Comparison of ENCODE assay signal across 22 cellular contexts in the genomic region with DNA sequence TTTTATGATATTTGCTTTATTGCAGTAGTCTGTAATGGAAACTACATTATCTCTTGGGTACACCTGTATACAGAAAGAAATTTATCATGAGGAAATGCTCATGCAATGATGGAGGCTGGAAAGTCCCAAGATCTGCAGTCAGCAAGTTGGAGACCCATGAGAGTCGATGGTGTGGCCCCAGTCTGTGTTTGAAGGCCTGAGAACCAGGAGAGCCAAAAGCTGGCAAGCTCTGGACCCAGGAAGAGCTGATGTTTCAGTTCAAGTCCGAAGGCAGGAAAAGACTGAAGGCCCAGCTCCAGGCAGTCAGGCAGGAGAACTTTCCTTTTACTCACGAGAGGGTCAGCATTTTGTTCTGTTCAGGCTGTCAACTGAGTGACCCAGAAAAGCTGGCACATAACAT. TPM values are rescaled to one million over a fixed set of nuclear protein-coding genes. Genes with fewer than 3 reads are reported as not detected.
"Had no signal": no experiment of that assay in that cellular context is flagged by ENCODE, and none has a peak within 500 bp of the region (broad histone marks: within the 10 kb centered on the region; RNA-seq: fewer than 3 reads in every experiment).

No MANE protein-coding gene starts in this region.

- H3K4me1 Mint-ChIP-seq: memory B cell, neural progenitor cell had no signal

- H3K36me3 Mint-ChIP-seq: memory B cell; natural killer cell treated with Interleukin-12 subunit alpha and Interleukin-12 subunit beta and Interleukin-15 and Interleukin-18, amount 100 ng/mL, for 72 hours had no signal

- H3K27ac Mint-ChIP-seq: endodermal cell; memory B cell; natural killer cell treated with Interleukin-12 subunit alpha and Interleukin-12 subunit beta and Interleukin-15 and Interleukin-18, amount 100 ng/mL, for 72 hours; neural progenitor cell; progenitor cell of endocrine pancreas had no signal

- H3K27me3 ChIP-seq: cardiac muscle cell, neural progenitor cell, pancreas, right lobe of liver, upper lobe of left lung, uterus had no signal

- H3K27ac ChIP-seq: cardiac muscle cell, left ventricle myocardium inferior, lower lobe of right lung, neural progenitor cell, pancreas, right lobe of liver, skin epidermis, upper lobe of left lung, uterus had no signal

- H3K4me1 ChIP-seq: lower lobe of right lung, neural progenitor cell, right lobe of liver, uterus had no signal

- H3K9me3 ChIP-seq: lower lobe of right lung, pancreas had no signal

- H3K4me3 ChIP-seq: cardiac muscle cell, left ventricle myocardium inferior, lower lobe of right lung, neural progenitor cell, pancreas, right lobe of liver, skin epidermis, upper lobe of left lung, uterus had no signal

- ATAC-seq: lower lobe of right lung; natural killer cell treated with Interleukin-12 subunit alpha and Interleukin-12 subunit beta and Interleukin-15 and Interleukin-18, amount 100 ng/mL, for 72 hours; right lobe of liver had no signal

- H3K36me3 ChIP-seq: cardiac muscle cell, left ventricle myocardium inferior, lower lobe of right lung, neural progenitor cell, pancreas, right lobe of liver, upper lobe of left lung, uterus had no signal

- DNase-seq: cerebellar nuclear complex; dermis blood vessel endothelial cell; endodermal cell; erythroblast; foreskin melanocyte; hippocampal formation; left ventricle myocardium inferior; lower lobe of right lung; occipital lobe; pancreas; stimulated activated CD4-positive, alpha-beta T cell treated with anti-CD3 and anti-CD28 coated beads, Interleukin-12 subunit alpha, Interleukin-12 subunit beta, amount 100 ng/mL, for 4 hours; stimulated activated naive CD4-positive, alpha-beta T cell; upper lobe of left lung; uterus had no signal

- H3K4me3 Mint-ChIP-seq: endodermal cell; memory B cell; natural killer cell treated with Interleukin-12 subunit alpha and Interleukin-12 subunit beta and Interleukin-15 and Interleukin-18, amount 100 ng/mL, for 72 hours; neural progenitor cell had no signal

- H3K27me3 Mint-ChIP-seq: memory B cell had no signal

RNA-seq across cellular contexts. Expression of a gene that starts 42.2 kb away (rescaled TPM):
- total RNA-seq: endothelial cell of umbilical vein; natural killer cell treated with Interleukin-12 subunit alpha and Interleukin-12 subunit beta and Interleukin-15 and Interleukin-18, amount 100 ng/mL, for 72 hours had no signal
